In the genomic region with DNA sequence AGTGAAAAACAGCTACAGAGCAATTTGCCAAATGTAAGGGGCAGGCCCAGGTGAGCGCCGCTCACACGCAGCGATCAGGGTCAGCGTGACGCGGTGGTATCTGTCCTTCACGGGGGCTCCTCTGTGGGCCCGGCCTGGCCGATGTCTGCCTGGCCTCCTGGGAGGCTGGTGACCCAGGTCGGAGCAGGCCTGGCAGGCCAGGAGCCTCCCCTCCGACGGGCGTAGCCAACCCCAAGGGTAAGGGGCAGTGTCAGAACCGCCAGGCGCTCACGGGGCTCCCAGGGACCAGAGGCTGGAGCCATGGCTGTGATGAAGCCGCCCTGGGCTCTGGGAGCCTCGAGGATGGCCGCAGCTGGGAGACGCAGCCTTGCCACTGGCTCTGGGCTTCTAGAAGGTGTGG, we compare ENCODE assay signal across 24 cellular contexts.
DNase-seq lines count a peak whose midpoint lies in the region; ATAC-seq and TF ChIP-seq lines count a peak whose summit lies in the region.
"Had no signal": no experiment of that assay in that cellular context is flagged by ENCODE, and none has a peak within 500 bp of the region (broad histone marks: within the 10 kb centered on the region; RNA-seq: fewer than 3 reads in every experiment).

No MANE protein-coding gene starts in this region.

- peak overlapping the region; percentile 47 for H2AK5ac ChIP-seq in mesenchymal stem cell (ENCODE audit: low read length, severe bottlenecking)

- no peaks in the 10 kb centered on the region for H3K9me3 Mint-ChIP-seq in stimulated activated memory B cell treated with anti-CD40 and anti-IgM and Interleukin-4, amounts not matched to agents 10 μg/mL and 1 μg/mL and 100 μg/mL, for 72 hours
- H3K9me3 Mint-ChIP-seq: activated CD4-positive, alpha-beta memory T cell treated with anti-CD3 and anti-CD28 coated beads, Interleukin-2, amount 10 ng/mL, durations not matched to agents 7 days and 5 days; HFFc6; WTC11 had no signal

- no peak overlapping the region for H2BK120ac ChIP-seq in mesenchymal stem cell (ENCODE audit: low read depth, low read length)

- DNase-seq in right atrium auricular region (ENCODE audit: low spot score) (no peak), cardiac septum (ENCODE audit: low spot score) (no peak), mesenchymal stem cell (no peak), retina (peak; percentile 69), ecto neural progenitor cell (ENCODE audit: low spot score) (no peak)
- DNase-seq: activated CD4-positive, alpha-beta memory T cell treated with anti-CD3 and anti-CD28 coated beads, Interleukin-2, amount 10 ng/mL, durations not matched to agents 7 days and 5 days; activated effector memory CD4-positive, alpha-beta T cell treated with Interleukin-2 at 50 U/mL for 16 hours; adrenal gland; dermis blood vessel endothelial cell; EL; HFFc6; hypothalamus; lower lobe of right lung; NCI-H187; NCI-H2227 treated with DMSO at 0.1 percent for 48 hours; NCI-H748 treated with DMSO at 0.1 percent for 48 hours; T-helper 9 cell had no signal

- H3K27ac ChIP-seq in right atrium auricular region (peak overlapping the region; percentile 35 to 63), mesenchymal stem cell (ENCODE audit: low read length, poor library complexity, severe bottlenecking) (no peak overlapping the region)
- H3K27ac ChIP-seq: C4-2B, parathyroid adenoma had no signal

- peaks cover 8% of the 10 kb centered on the region for H3K4me1 Mint-ChIP-seq in stimulated activated memory B cell treated with anti-CD40 and anti-IgM and Interleukin-4, amounts not matched to agents 10 μg/mL and 1 μg/mL and 100 μg/mL, for 72 hours
- H3K4me1 Mint-ChIP-seq: activated CD4-positive, alpha-beta memory T cell treated with anti-CD3 and anti-CD28 coated beads, Interleukin-2, amount 10 ng/mL, durations not matched to agents 7 days and 5 days had no signal

- peaks cover 11% of the 10 kb centered on the region for H3K27me3 Mint-ChIP-seq in stimulated activated memory B cell treated with anti-CD40 and anti-IgM and Interleukin-4, amounts not matched to agents 10 μg/mL and 1 μg/mL and 100 μg/mL, for 72 hours
- H3K27me3 Mint-ChIP-seq: activated CD4-positive, alpha-beta memory T cell treated with anti-CD3 and anti-CD28 coated beads, Interleukin-2, amount 10 ng/mL, durations not matched to agents 7 days and 5 days had no signal

- no peaks in the 10 kb centered on the region for H3K36me3 ChIP-seq in right atrium auricular region
- peaks cover 0 to 5% of the 10 kb centered on the region in 2 experiments for H3K36me3 ChIP-seq in mesenchymal stem cell (ENCODE audit: control insufficient read depth in 1 of 2, insufficient read depth in 2 of 2, low read depth in 1 of 2, low read length in 2 of 2)
- H3K36me3 ChIP-seq: adrenal gland, lower lobe of right lung had no signal

- no peak overlapping the region for H3K4ac ChIP-seq in mesenchymal stem cell (ENCODE audit: low read depth in 1 of 2, low read length in 2 of 2)

- ATAC-seq in HG03565 (IDR thresholded peaks at IDR 0.05; ENCODE audit: unreplicated experiment) (no peak), HG02623 (IDR thresholded peaks at IDR 0.05; ENCODE audit: unreplicated experiment) (no peak)
- no peak for ATAC-seq in stimulated activated memory B cell treated with anti-CD40 and anti-IgM and Interleukin-4, amounts not matched to agents 10 μg/mL and 1 μg/mL and 100 μg/mL, for 72 hours
- ATAC-seq: lower lobe of right lung, WTC11 had no signal

- H3K4me1 ChIP-seq in right atrium auricular region (peaks cover 0 to 83% of the 10 kb centered on the region in 2 donors), mesenchymal stem cell (ENCODE audit: control insufficient read depth, insufficient read depth, low read depth, low read length) (peaks cover 77% of the 10 kb centered on the region)
- H3K4me1 ChIP-seq: parathyroid adenoma had no signal

- no peaks in the 10 kb centered on the region for H3K79me1 ChIP-seq in mesenchymal stem cell (replicated peaks; ENCODE audit: low read length, poor library complexity, severe bottlenecking)

- no peak overlapping the region for H3K9ac ChIP-seq in mesenchymal stem cell (ENCODE audit: low read length)
- H3K9ac ChIP-seq: parathyroid adenoma had no signal

- no peak overlapping the region for H2AFZ ChIP-seq in mesenchymal stem cell (ENCODE audit: low read depth, low read length)
- H2AFZ ChIP-seq: parathyroid adenoma had no signal

- no peak for TF ChIP-seq CTCF in right atrium auricular region (IDR thresholded peaks at IDR 0.05)

- H3K14ac ChIP-seq in mesenchymal stem cell (ENCODE audit: low read length in 2 of 2): no peak overlapping the region

- H2BK15ac ChIP-seq in mesenchymal stem cell (ENCODE audit: low read depth, poor library complexity, severe bottlenecking): peak overlapping the region; percentile 48

- no peak overlapping the region for H3K23ac ChIP-seq in mesenchymal stem cell (ENCODE audit: low read length in 2 of 2)

- no peak overlapping the region for H2BK5ac ChIP-seq in mesenchymal stem cell (ENCODE audit: low read depth, low read length, poor library complexity, severe bottlenecking)

- peak overlapping the region in 1 of 2 experiments; percentile 23 for H2BK12ac ChIP-seq in mesenchymal stem cell (ENCODE audit: low read length in 2 of 2)

- H3K27me3 ChIP-seq in right atrium auricular region (no peaks in the 10 kb centered on the region), mesenchymal stem cell (ENCODE audit: control insufficient read depth in 1 of 2, insufficient read depth in 1 of 2, low read length in 2 of 2) (peaks cover 0 to 42% of the 10 kb centered on the region in 2 experiments)
- H3K27me3 ChIP-seq: testis had no signal

- no peak overlapping the region for H3K27ac Mint-ChIP-seq in stimulated activated memory B cell treated with anti-CD40 and anti-IgM and Interleukin-4, amounts not matched to agents 10 μg/mL and 1 μg/mL and 100 μg/mL, for 72 hours
- H3K27ac Mint-ChIP-seq: activated CD4-positive, alpha-beta memory T cell treated with anti-CD3 and anti-CD28 coated beads, Interleukin-2, amount 10 ng/mL, durations not matched to agents 7 days and 5 days; HFFc6; WTC11 had no signal

- H4K91ac ChIP-seq in mesenchymal stem cell (ENCODE audit: low read length): peak overlapping the region; percentile 8

- WGBS in mesenchymal stem cell: 92% methylated on average over 21 of the region's 21 CpGs

- H3K9me3 ChIP-seq in right atrium auricular region (no peaks in the 10 kb centered on the region), mesenchymal stem cell (ENCODE audit: control insufficient read depth, low read length) (no peaks in the 10 kb centered on the region)
- H3K9me3 ChIP-seq: adrenal gland, lower lobe of right lung, testis had no signal

- H3K4me3 ChIP-seq in right atrium auricular region (no peak overlapping the region), mesenchymal stem cell (ENCODE audit: insufficient read depth in 1 of 2, low read depth in 1 of 2, low read length in 2 of 2) (no peak overlapping the region)
- H3K4me3 ChIP-seq: adrenal gland, lower lobe of right lung, testis had no signal

- no peak overlapping the region for H3K4me3 Mint-ChIP-seq in stimulated activated memory B cell treated with anti-CD40 and anti-IgM and Interleukin-4, amounts not matched to agents 10 μg/mL and 1 μg/mL and 100 μg/mL, for 72 hours
- H3K4me3 Mint-ChIP-seq: activated CD4-positive, alpha-beta memory T cell treated with anti-CD3 and anti-CD28 coated beads, Interleukin-2, amount 10 ng/mL, durations not matched to agents 7 days and 5 days; HFFc6; WTC11 had no signal

- no peak overlapping the region for H3K18ac ChIP-seq in mesenchymal stem cell (ENCODE audit: low read depth in 1 of 2, low read length in 2 of 2)

- H3K4me2 ChIP-seq in mesenchymal stem cell (ENCODE audit: low read length, poor library complexity, severe bottlenecking): no peak overlapping the region

- no peak overlapping the region for H4K8ac ChIP-seq in mesenchymal stem cell (ENCODE audit: low read length)

- intact Hi-C loops in cardiac septum (cut with DNase I): loop anchor here (10.0 kb wide), 2 partner anchors 66 to 206 kb away; partner anchors contain the start of gene PANK4

- H3K36me3 Mint-ChIP-seq in stimulated activated memory B cell treated with anti-CD40 and anti-IgM and Interleukin-4, amounts not matched to agents 10 μg/mL and 1 μg/mL and 100 μg/mL, for 72 hours: no peaks in the 10 kb centered on the region
- H3K36me3 Mint-ChIP-seq: WTC11 had no signal
